Comparison of ENCODE assay signal across 9 cellular contexts in the genomic region with DNA sequence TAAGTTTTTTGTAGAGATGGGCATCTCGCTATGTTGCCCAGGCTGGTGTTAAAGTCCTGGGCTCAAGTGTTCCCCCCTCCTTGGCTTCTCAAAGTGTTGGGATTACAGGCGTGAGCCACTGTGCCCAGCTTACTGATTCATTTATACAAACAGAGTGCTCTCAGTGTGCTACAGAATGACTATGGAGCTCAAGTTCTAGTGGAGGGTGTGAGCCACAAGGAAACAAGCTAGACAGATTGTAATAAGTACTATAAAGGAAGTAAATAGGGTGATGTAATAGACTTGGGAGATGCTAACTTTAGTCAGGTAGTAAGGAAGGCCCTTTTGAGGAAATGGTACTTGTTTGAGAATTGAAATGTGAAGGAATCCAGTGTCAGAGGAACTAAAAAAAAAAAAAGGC. TPM values are rescaled to one million over a fixed set of nuclear protein-coding genes. Genes with fewer than 3 reads are reported as not detected.
DNase-seq lines count a peak whose midpoint lies in the region; TF ChIP-seq lines count a peak whose summit lies in the region.
"Had no signal": no experiment of that assay in that cellular context is flagged by ENCODE, and none has a peak within 500 bp of the region (broad histone marks: within the 10 kb centered on the region; RNA-seq: fewer than 3 reads in every experiment).

No MANE protein-coding gene starts in this region.

- peak overlapping the region; percentile 99 for H3K27ac Mint-ChIP-seq in activated naive CD4-positive, alpha-beta T cell treated with anti-CD3 and anti-CD28 coated beads, Interleukin-2, amount 50 U/mL, for 24 hours

- H3K36me3 ChIP-seq in testis (ENCODE audit: low read depth, missing control alignments): no peaks in the 10 kb centered on the region
- no peaks in the 10 kb centered on the region for H3K36me3 ChIP-seq in tibial artery

- no peaks in the 10 kb centered on the region for H3K27me3 Mint-ChIP-seq in activated naive CD4-positive, alpha-beta T cell treated with anti-CD3 and anti-CD28 coated beads, Interleukin-2, amount 50 U/mL, for 24 hours

- 60 to 65% methylated on average over 2 of the region's 2 CpGs for WGBS in testis, 2 donors

- peak overlapping the region; percentile 51 for H3K4me3 Mint-ChIP-seq in activated naive CD4-positive, alpha-beta T cell treated with anti-CD3 and anti-CD28 coated beads, Interleukin-2, amount 50 U/mL, for 24 hours

- H3K36me3 Mint-ChIP-seq in activated naive CD4-positive, alpha-beta T cell treated with anti-CD3 and anti-CD28 coated beads, Interleukin-2, amount 50 U/mL, for 24 hours: peaks cover 5% of the 10 kb centered on the region

- H3K9me3 Mint-ChIP-seq in activated naive CD4-positive, alpha-beta T cell treated with anti-CD3 and anti-CD28 coated beads, Interleukin-2, amount 50 U/mL, for 24 hours: no peaks in the 10 kb centered on the region

- no peak for TF ChIP-seq CTCF in testis (IDR thresholded peaks at IDR 0.05)
- no peak for TF ChIP-seq CTCF in tibial artery (IDR thresholded peaks at IDR 0.05)

- H3K9me3 ChIP-seq in testis (no peaks in the 10 kb centered on the region), tibial artery (no peaks in the 10 kb centered on the region)
- H3K9me3 ChIP-seq: BE2C had no signal

- peaks cover 56% of the 10 kb centered on the region for H3K4me1 Mint-ChIP-seq in activated naive CD4-positive, alpha-beta T cell treated with anti-CD3 and anti-CD28 coated beads, Interleukin-2, amount 50 U/mL, for 24 hours

- H3K27me3 ChIP-seq in testis: no peaks in the 10 kb centered on the region
- H3K27me3 ChIP-seq in tibial artery: no peaks in the 10 kb centered on the region
- H3K27me3 ChIP-seq: BE2C had no signal

- intact Hi-C loops in testis (cut with DNase I; ENCODE audit: low total_unique reads) (no loop called here), tibial artery (cut with DNase I; ENCODE audit: low total_unique reads) (loop anchor here (10.0 kb wide), 1 partner anchor 119 kb away; a partner anchor contains a TSS)

- H3K27ac ChIP-seq in epithelial cell of prostate: peak overlapping the region; percentile 89
- H3K27ac ChIP-seq in testis: peak overlapping the region; percentile 91 to 96
- peak overlapping the region in 1 of 2 donors; percentile 95 for H3K27ac ChIP-seq in tibial artery

- H3K4me3 ChIP-seq in testis (no peak overlapping the region), tibial artery (no peak overlapping the region)

- TF ChIP-seq POLR2A in testis (IDR thresholded peaks at IDR 0.05): no peak

- DNase-seq in activated naive CD4-positive, alpha-beta T cell treated with Interleukin-2 at 50 U/mL for 16 hours: no peak
- DNase-seq in SIG-M5 (lab: John Stamatoyannopoulos, UW) (peak; percentile 77), epithelial cell of prostate (ENCODE audit: low read depth, low spot score) (peak; percentile 61), testis (no peak), tibial artery (no peak), DMS153 treated with DMSO at 0.1 percent for 48 hours (lab: John Stamatoyannopoulos, UW; ENCODE audit: unreplicated experiment) (no peak), NCI-H1105 treated with DMSO at 0.1 percent for 48 hours (lab: John Stamatoyannopoulos, UW) (no peak)
- DNase-seq: BE2C had no signal

- H3K4me1 ChIP-seq in testis (peaks cover 22% of the 10 kb centered on the region), tibial artery (peaks cover 0 to 18% (median 14%) of the 10 kb centered on the region in 4 donors)

RNA-seq across cellular contexts. Expression of a gene that starts 1.7 kb away (rescaled TPM):
- total RNA-seq in testis: 10 to 100 TPM in 1 of 2 donors, 1 to 10 TPM in 1; 8.1 to 21.0 TPM
- 8.3 TPM for polyA plus RNA-seq in testis (ENCODE audit: insufficient read depth, low read depth, low replicate concordance)

RNA-seq across cellular contexts. Expression of a gene that starts 29.5 kb away (rescaled TPM):
- 1 to 10 TPM; 8.5 to 8.9 TPM for total RNA-seq in testis
- polyA plus RNA-seq in testis (ENCODE audit: insufficient read depth, low read depth, low replicate concordance): 5.5 TPM

Comparison
In these comparisons a context has a peak if more than half of its experiments do, and no peak if none do; other contexts are left out.
1. DNase-seq: peak in SIG-M5 (single experiment) and epithelial cell of prostate (single experiment); none in activated naive CD4-positive, alpha-beta T cell treated with Interleukin-2 at 50 U/mL for 16 hours (single experiment), testis (single experiment), tibial artery (0 of 2), DMS153 treated with DMSO at 0.1 percent for 48 hours (single experiment) and NCI-H1105 treated with DMSO at 0.1 percent for 48 hours (single experiment).